In genomic region chr4:22670953-22671352, GRCh38 we compare ENCODE assay signal across 24 cellular contexts. TPM values are rescaled to one million over a fixed set of nuclear protein-coding genes. Genes with fewer than 3 reads are reported as not detected.
DNase-seq lines count a peak whose midpoint lies in the region; ATAC-seq and TF ChIP-seq lines count a peak whose summit lies in the region.
"Had no signal": no experiment of that assay in that cellular context is flagged by ENCODE, and none has a peak within 500 bp of the region (broad histone marks: within the 10 kb centered on the region; RNA-seq: fewer than 3 reads in every experiment).

No MANE protein-coding gene starts in this region.

- no peak overlapping the region for H3K9ac ChIP-seq in SK-N-SH
- no peak overlapping the region for H3K9ac ChIP-seq in adipocyte (ENCODE audit: low read length)
- H3K9ac ChIP-seq: KMS-11 had no signal

- no peaks in the 10 kb centered on the region for H3K4me1 ChIP-seq in SK-N-SH (ENCODE audit: control insufficient read depth in 1 of 2, insufficient read depth in 2 of 2, low read depth in 1 of 2, low read length in 1 of 2)
- H3K4me1 ChIP-seq in adipocyte (ENCODE audit: control insufficient read depth, insufficient read depth, low read length): peaks cover 20% of the 10 kb centered on the region
- peaks cover 3% of the 10 kb centered on the region for H3K4me1 ChIP-seq in foreskin keratinocyte

- no peak overlapping the region for H3K27ac ChIP-seq in SK-N-SH (ENCODE audit: low read depth in 2 of 2, low read length in 1 of 2)
- H3K27ac ChIP-seq in foreskin keratinocyte: no peak overlapping the region
- H3K27ac ChIP-seq: 22Rv1, epithelial cell of prostate, KMS-11, PC-9 had no signal

- H3K4me2 ChIP-seq in SK-N-SH: no peak overlapping the region
- H3K4me2 ChIP-seq: KMS-11, PC-9 had no signal

- 4% methylated on average over 1 of the region's 1 CpG for WGBS in SK-N-SH (ENCODE audit: low lambda C conversion rate)

- no peak overlapping the region for H2AFZ ChIP-seq in SK-N-SH (ENCODE audit: low read depth)
- H2AFZ ChIP-seq: PC-9 had no signal

- no peaks in the 10 kb centered on the region for H3K36me3 ChIP-seq in SK-N-SH (replicated peaks in 1 of 2; ENCODE audit: control insufficient read depth in 1 of 2, insufficient read depth in 2 of 2, low read length in 1 of 2)
- no peaks in the 10 kb centered on the region for H3K36me3 ChIP-seq in GM06990 (ENCODE audit: control insufficient read depth, insufficient read depth, low read length)
- H3K36me3 ChIP-seq in adipocyte (ENCODE audit: control insufficient read depth, insufficient read depth, low read length, severe bottlenecking): no peaks in the 10 kb centered on the region

- no peaks in the 10 kb centered on the region for H3K79me2 ChIP-seq in SK-N-SH (ENCODE audit: insufficient read depth)

- H3K4me3 ChIP-seq in SK-N-SH (ENCODE audit: low read depth in 2 of 2, low read length in 1 of 2) (no peak overlapping the region), GM06990 (replicated peaks; ENCODE audit: low read depth, low read length) (no peak overlapping the region), adipocyte (ENCODE audit: low read length) (no peak overlapping the region)
- H3K4me3 ChIP-seq: lung, PC-9 had no signal

- POLR2A ChIA-PET in SK-N-SH (lab: Yijun Ruan, JAX): no interaction called here

- no peak for TF ChIP-seq RAD21 in SK-N-SH (IDR thresholded peaks at IDR 0.05; ENCODE audit: low read length)

- ATAC-seq in SK-N-SH treated with all-trans-retinoic acid at 6 μM for 48 hours (no peak), foreskin keratinocyte (peak; percentile 90), GM21825 (IDR thresholded peaks at IDR 0.05; ENCODE audit: unreplicated experiment) (no peak), GM21529 (IDR thresholded peaks at IDR 0.05; ENCODE audit: unreplicated experiment) (no peak)
- ATAC-seq: natural killer cell; stimulated activated memory B cell treated with anti-CD40 and anti-IgM and Interleukin-4, amounts not matched to agents 10 μg/mL and 1 μg/mL and 100 μg/mL, for 72 hours had no signal

- CTCF ChIA-PET in SK-N-SH (lab: Yijun Ruan, JAX): interaction anchor here (1.1 to 1.8 kb wide), 2 partner anchors 19 to 881 kb away, joined by 4 read pairs; no protein-coding TSS in a partner anchor

- DNase-seq in SK-N-SH (no peak), GM06990 (ENCODE audit: extremely low read depth, insufficient read length) (peak; percentile 25), adipocyte (ENCODE audit: low read depth) (peak; percentile 6), foreskin keratinocyte (peak in 1 of 2 donors; percentile 63), hypothalamus (lab: John Stamatoyannopoulos, UW) (no peak)
- DNase-seq: activated CD4-positive, alpha-beta T cell treated with anti-CD3 and anti-CD28 coated beads, Interleukin-2, amount 50 U/mL, for 48 hours; aorta; glutamatergic neuron; HCEC 1CT; immature natural killer cell; natural killer cell; NCI-H1092; NCI-H69; PC-9; stimulated activated CD4-positive, alpha-beta T cell treated with anti-CD3 and anti-CD28 coated beads, Interleukin-12 subunit alpha, Interleukin-12 subunit beta, amount 100 ng/mL, for 4 hours had no signal

- H3F3A ChIP-seq in SK-N-SH (replicated peaks; ENCODE audit: insufficient read depth): no peaks in the 10 kb centered on the region

- no peaks in the 10 kb centered on the region for H3K9me2 ChIP-seq in SK-N-SH

- H3K9me3 ChIP-seq in SK-N-SH (no peaks in the 10 kb centered on the region), adipocyte (ENCODE audit: control insufficient read depth, low read length) (no peaks in the 10 kb centered on the region)

- TF ChIP-seq CTCF in SK-N-SH (IDR thresholded peaks at IDR 0.05) (no peak), GM06990 (IDR thresholded peaks at IDR 0.05; ENCODE audit: insufficient read depth, low read length, poor library complexity, severe bottlenecking) (no peak), foreskin keratinocyte (conservative IDR thresholded peaks at IDR 0.05) (no peak)

- TF ChIP-seq EP300 in SK-N-SH (IDR thresholded peaks at IDR 0.05; ENCODE audit: borderline replicate concordance in 1 of 2, low read depth in 1 of 2, low read length in 1 of 2): no peak

- H3K27me3 ChIP-seq in SK-N-SH (ENCODE audit: insufficient read depth) (no peaks in the 10 kb centered on the region), GM06990 (replicated peaks; ENCODE audit: control insufficient read depth, insufficient read depth, low read length) (no peaks in the 10 kb centered on the region), adipocyte (replicated peaks; ENCODE audit: control insufficient read depth, insufficient read depth, low read length) (no peaks in the 10 kb centered on the region), foreskin keratinocyte (no peaks in the 10 kb centered on the region)

- no peaks in the 10 kb centered on the region for H4K20me1 ChIP-seq in SK-N-SH (ENCODE audit: insufficient read depth)

TF ChIP-seq in SK-N-SH, 30 proteins besides CTCF, POLR2A, EP300 and RAD21:
- TF ChIP-seq PBX3 (IDR thresholded peaks at IDR 0.05) (0 out of 2 replicates have a peak, but pooled peaks have one; percentile 6), NFIC (IDR thresholded peaks at IDR 0.05; ENCODE audit: borderline replicate concordance) (no peak)

TF ChIP-seq in SK-N-SH treated with all-trans-retinoic acid at 6 μM for 48 hours, 23 proteins besides CTCF, POLR2A, EP300 and RAD21:
- no peak for TF ChIP-seq RARB (CRISPR knock-in tag; IDR thresholded peaks at IDR 0.05)
- no peak for TF ChIP-seq PATZ1 (CRISPR knock-in tag; IDR thresholded peaks at IDR 0.05; ENCODE audit: borderline replicate concordance)
- TF ChIP-seq CREB5 (CRISPR knock-in tag; IDR thresholded peaks at IDR 0.05; ENCODE audit: low read depth): no peak
- no peak for TF ChIP-seq GLIS3 (CRISPR knock-in tag; IDR thresholded peaks at IDR 0.05)
- TF ChIP-seq BACH2 (CRISPR knock-in tag; IDR thresholded peaks at IDR 0.05; ENCODE audit: borderline replicate concordance): no peak
- no peak for TF ChIP-seq ZNF70 (CRISPR knock-in tag; IDR thresholded peaks at IDR 0.05)
- TF ChIP-seq ZFP30 (CRISPR knock-in tag; IDR thresholded peaks at IDR 0.05): no peak
- TF ChIP-seq TSHZ2 (CRISPR knock-in tag; IDR thresholded peaks at IDR 0.05): no peak
- no peak for TF ChIP-seq ZNF565 (CRISPR knock-in tag; conservative IDR thresholded peaks at IDR 0.05; ENCODE audit: low read depth)
- no peak for TF ChIP-seq SNAI2 (CRISPR knock-in tag; IDR thresholded peaks at IDR 0.05)
- no peak for TF ChIP-seq TOX (CRISPR knock-in tag; IDR thresholded peaks at IDR 0.05; ENCODE audit: borderline replicate concordance)
- no peak for TF ChIP-seq ZNF8 (CRISPR knock-in tag; IDR thresholded peaks at IDR 0.05)
- TF ChIP-seq ZFP3 (CRISPR knock-in tag; IDR thresholded peaks at IDR 0.05): no peak
- TF ChIP-seq TCF4 (CRISPR knock-in tag; IDR thresholded peaks at IDR 0.05; ENCODE audit: borderline replicate concordance): no peak

RNA-seq across cellular contexts. Expression of gene GBA3, which starts 21.8 kb away (rescaled TPM):
- polyA plus RNA-seq in SK-N-SH (2012; rRNA removed) (not detected in 2 replicates), foreskin keratinocyte (0.02 and 0.10 TPM in 2 replicates)
- polyA plus RNA-seq in SK-N-SH (2012; cell fraction: cytosol; rRNA removed): not detected in 2 replicates
- not detected in 2 replicates for polyA plus RNA-seq in SK-N-SH (2012; cell fraction: nucleus; rRNA removed)
- total RNA-seq in foreskin keratinocyte: 0.07 and 0.14 TPM in 2 replicates
- total RNA-seq: aorta, natural killer cell, PC-9 had no signal
- polyA plus RNA-seq: BJ, immature natural killer cell had no signal

Comparison
In these comparisons a context has a peak if more than half of its experiments do, and no peak if none do; other contexts are left out.
1. DNase-seq: peak in GM06990 (single experiment) and adipocyte (single experiment); none in SK-N-SH (single experiment) and hypothalamus (0 of 51).